In genomic region chr15:81480645-81481053, GRCh38 we compare ENCODE assay signal across 8 cellular contexts.
DNase-seq lines count a peak whose midpoint lies in the region; ATAC-seq and TF ChIP-seq lines count a peak whose summit lies in the region.

No MANE protein-coding gene starts in this region.

- peak; percentile 88 for TF ChIP-seq CTCF in progenitor cell of endocrine pancreas (IDR thresholded peaks at IDR 0.05; ENCODE audit: unreplicated experiment)

- H3K27me3 Mint-ChIP-seq in activated T-cell treated with anti-CD3 and anti-CD28 coated beads, Interleukin-2, amount 50 U/mL, for 24 hours: peaks cover 5% of the 10 kb centered on the region
- H3K27me3 Mint-ChIP-seq in progenitor cell of endocrine pancreas: peaks cover 4% of the 10 kb centered on the region

- ATAC-seq in HG02938 (IDR thresholded peaks at IDR 0.05; ENCODE audit: unreplicated experiment) (peak; percentile 67), HG03571 (IDR thresholded peaks at IDR 0.05; ENCODE audit: unreplicated experiment) (no peak), HG02884 (IDR thresholded peaks at IDR 0.05; ENCODE audit: unreplicated experiment) (no peak)

- H3K27ac Mint-ChIP-seq in activated T-cell treated with anti-CD3 and anti-CD28 coated beads, Interleukin-2, amount 50 U/mL, for 24 hours: no peak overlapping the region
- H3K27ac Mint-ChIP-seq in progenitor cell of endocrine pancreas: no peak overlapping the region

- no peaks in the 10 kb centered on the region for H3K9me3 Mint-ChIP-seq in activated T-cell treated with anti-CD3 and anti-CD28 coated beads, Interleukin-2, amount 50 U/mL, for 24 hours
- H3K9me3 Mint-ChIP-seq in progenitor cell of endocrine pancreas (ENCODE audit: low read depth): no peaks in the 10 kb centered on the region

- no peaks in the 10 kb centered on the region for H3K4me1 Mint-ChIP-seq in activated T-cell treated with anti-CD3 and anti-CD28 coated beads, Interleukin-2, amount 50 U/mL, for 24 hours (ENCODE audit: low read depth)
- H3K4me1 Mint-ChIP-seq in progenitor cell of endocrine pancreas (ENCODE audit: low read depth): no peaks in the 10 kb centered on the region

- H3K36me3 Mint-ChIP-seq in activated T-cell treated with anti-CD3 and anti-CD28 coated beads, Interleukin-2, amount 50 U/mL, for 24 hours (ENCODE audit: low read depth): no peaks in the 10 kb centered on the region
- no peaks in the 10 kb centered on the region for H3K36me3 Mint-ChIP-seq in progenitor cell of endocrine pancreas (ENCODE audit: insufficient read depth)

- intact Hi-C loops in head of caudate nucleus (cut with DNase I): loop anchor here (5.0 to 10.0 kb wide), 2 partner anchors 567 to 664 kb away; partner anchors contain the start of gene MEX3B

- peak; percentile 73 for DNase-seq in DMS53 (lab: John Stamatoyannopoulos, UW)
- DNase-seq in NCI-H524 (lab: John Stamatoyannopoulos, UW): peak; percentile 28 to 77
- DNase-seq in activated T-cell treated with anti-CD3 and anti-CD28 coated beads, Interleukin-2, amount 50 U/mL, for 24 hours: peak; percentile 40
- DNase-seq in head of caudate nucleus: peak in 26 of 42 donors; percentile 7 to 86 (median 39)
- DNase-seq in progenitor cell of endocrine pancreas (ENCODE audit: low spot score, unreplicated experiment): peak; percentile 19

- H3K4me3 Mint-ChIP-seq in activated T-cell treated with anti-CD3 and anti-CD28 coated beads, Interleukin-2, amount 50 U/mL, for 24 hours: peak overlapping the region; percentile 37
- no peak overlapping the region for H3K4me3 Mint-ChIP-seq in progenitor cell of endocrine pancreas (ENCODE audit: low read depth)

Comparison
In these comparisons a context has a peak if more than half of its experiments do, and no peak if none do; other contexts are left out.
1. DNase-seq: peak in every context shown above with its lines; median percentile 73 in DMS53; 52 in NCI-H524; 40 in activated T-cell treated with anti-CD3 and anti-CD28 coated beads, Interleukin-2, amount 50 U/mL, for 24 hours; 39 in head of caudate nucleus; 19 in progenitor cell of endocrine pancreas.